In the genomic region with DNA sequence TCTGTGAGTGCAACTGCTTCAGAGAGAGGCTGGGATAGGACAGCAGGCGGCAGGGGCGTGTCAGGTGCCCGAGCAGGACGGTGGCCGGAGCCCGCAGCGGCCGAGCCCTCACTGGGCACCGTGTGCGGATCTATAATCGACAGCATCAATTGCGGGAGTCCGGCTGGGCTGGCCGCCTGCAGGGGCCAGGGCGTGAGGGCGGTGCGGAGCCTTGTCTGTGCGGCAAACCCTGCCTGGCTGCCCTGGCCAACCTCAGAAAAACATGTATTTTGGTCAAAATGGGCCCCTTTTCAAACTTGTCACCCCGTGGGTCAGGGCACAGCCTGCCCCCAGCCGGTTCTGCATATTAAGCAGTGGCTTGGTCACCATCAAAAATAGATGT, we compare ENCODE assay signal across 10 cellular contexts.
DNase-seq lines count a peak whose midpoint lies in the region; ATAC-seq and TF ChIP-seq lines count a peak whose summit lies in the region.
"Had no signal": no experiment of that assay in that cellular context is flagged by ENCODE, and none has a peak within 500 bp of the region (broad histone marks: within the 10 kb centered on the region; RNA-seq: fewer than 3 reads in every experiment).

No MANE protein-coding gene starts in this region.

- TF ChIP-seq CTCF in Peyer's patch (IDR thresholded peaks at IDR 0.05) (no peak), sigmoid colon (IDR thresholded peaks at IDR 0.05) (no peak)

- no peak for TF ChIP-seq POLR2A in Peyer's patch (IDR thresholded peaks at IDR 0.05)
- TF ChIP-seq POLR2A in sigmoid colon (IDR thresholded peaks at IDR 0.05), result no peak

- H3K4me3 Mint-ChIP-seq in CD4-positive, alpha-beta memory T cell, result peak overlapping the region in 5 of 8 donors; percentile 0 to 65 (median 58)
- H3K4me3 Mint-ChIP-seq in immature natural killer cell, result peak overlapping the region in 3 of 5 donors; percentile 10 to 71 (median 67)

- no peaks in the 10 kb centered on the region for H3K36me3 ChIP-seq in CD4-positive, alpha-beta memory T cell (ENCODE audit: insufficient read depth, low read length)
- H3K36me3 ChIP-seq in Peyer's patch (no peaks in the 10 kb centered on the region), sigmoid colon (no peaks in the 10 kb centered on the region)

- H3K27ac ChIP-seq in CD4-positive, alpha-beta memory T cell (ENCODE audit: low read depth, low read length), result no peak overlapping the region
- H3K27ac ChIP-seq in Peyer's patch (no peak overlapping the region), sigmoid colon (peak overlapping the region in 2 of 4 donors; percentile 58 to 70)
- H3K27ac ChIP-seq: foreskin keratinocyte had no signal

- intact Hi-C loops in CD4-positive, alpha-beta memory T cell (cut with micrococcal nuclease), result no loop called here
- intact Hi-C loops in sigmoid colon (cut with DNase I), result no loop called here

- no peaks in the 10 kb centered on the region for H3K27me3 Mint-ChIP-seq in CD4-positive, alpha-beta memory T cell
- peaks cover 2 to 9% (median 6%) of the 10 kb centered on the region in 3 donors for H3K27me3 Mint-ChIP-seq in immature natural killer cell (ENCODE audit: low read depth in 3 of 3)

- H3K36me3 Mint-ChIP-seq in CD4-positive, alpha-beta memory T cell, result peaks cover 3 to 4% of the 10 kb centered on the region in 2 donors
- H3K36me3 Mint-ChIP-seq in immature natural killer cell, result no peaks in the 10 kb centered on the region

- TF ChIP-seq EP300 in sigmoid colon (IDR thresholded peaks at IDR 0.05), result no peak

- peaks cover 4% of the 10 kb centered on the region for H3K4me1 ChIP-seq in CD4-positive, alpha-beta memory T cell (ENCODE audit: insufficient read depth, low read length)
- peaks cover 0 to 10% (median 0%) of the 10 kb centered on the region in 4 donors for H3K4me1 ChIP-seq in Peyer's patch
- peaks cover 0 to 12% (median 10%) of the 10 kb centered on the region in 4 donors for H3K4me1 ChIP-seq in sigmoid colon
- H3K4me1 ChIP-seq: foreskin keratinocyte had no signal

- DNase-seq in CD4-positive, alpha-beta memory T cell, result no peak
- DNase-seq in Peyer's patch, result peak in 1 of 3 donors; percentile 39
- no peak for DNase-seq in immature natural killer cell
- DNase-seq in sigmoid colon, result peak; percentile 52
- DNase-seq in HPDE6-E6E7 (ENCODE audit: extremely low spot score), result no peak
- no peak for DNase-seq in hippocampal formation (lab: John Stamatoyannopoulos, UW)
- DNase-seq: foreskin keratinocyte, IMR-90, NCI-H2081 treated with DMSO at 0.1 percent for 48 hours had no signal

- H3K9me3 Mint-ChIP-seq in CD4-positive, alpha-beta memory T cell, result peaks cover 0 to 2% (median 0%) of the 10 kb centered on the region in 8 donors
- no peaks in the 10 kb centered on the region for H3K9me3 Mint-ChIP-seq in immature natural killer cell

- CTCF ChIA-PET in CD4-positive, alpha-beta memory T cell (lab: Charles Lee; ENCODE audit: partially characterized antibody), result no interaction called here

- H3K27ac Mint-ChIP-seq in CD4-positive, alpha-beta memory T cell, result peak overlapping the region in 1 of 7 donors; percentile 19
- H3K27ac Mint-ChIP-seq in immature natural killer cell, result no peak overlapping the region

- no peak for ATAC-seq in HG03025 (IDR thresholded peaks at IDR 0.05; ENCODE audit: low FRiP score, unreplicated experiment)

- H3K9me3 ChIP-seq in CD4-positive, alpha-beta memory T cell (ENCODE audit: control insufficient read depth in 1 of 2, low read length in 2 of 2), result no peaks in the 10 kb centered on the region
- H3K9me3 ChIP-seq in Peyer's patch (no peaks in the 10 kb centered on the region), sigmoid colon (no peaks in the 10 kb centered on the region)

- 58 to 86% methylated on average over 20 of the region's 20 CpGs for WGBS in sigmoid colon, 2 donors

- peaks cover 0 to 4% (median 3%) of the 10 kb centered on the region in 4 donors for H3K4me1 Mint-ChIP-seq in CD4-positive, alpha-beta memory T cell
- peaks cover 0 to 5% of the 10 kb centered on the region in 2 donors for H3K4me1 Mint-ChIP-seq in immature natural killer cell

- POLR2A ChIA-PET in CD4-positive, alpha-beta memory T cell (lab: Charles Lee; ENCODE audit: partially characterized antibody), result interaction anchor here (0.6 kb wide), 1 partner anchor 206 kb away, joined by 4 read pairs; no protein-coding TSS in a partner anchor

- peak overlapping the region in 1 of 2 donors; percentile 64 for H3K4me3 ChIP-seq in CD4-positive, alpha-beta memory T cell (ENCODE audit: low read length in 2 of 2)
- H3K4me3 ChIP-seq in Peyer's patch (peak overlapping the region; percentile 35 to 55 (median 44)), sigmoid colon (peak overlapping the region; percentile 25 to 59 (median 48))

- H3K27me3 ChIP-seq in CD4-positive, alpha-beta memory T cell (ENCODE audit: insufficient read depth, low read length), result no peaks in the 10 kb centered on the region
- H3K27me3 ChIP-seq in Peyer's patch (no peaks in the 10 kb centered on the region), sigmoid colon (no peaks in the 10 kb centered on the region)
